Comparison of ENCODE assay signal across 32 cellular contexts in the genomic region with DNA sequence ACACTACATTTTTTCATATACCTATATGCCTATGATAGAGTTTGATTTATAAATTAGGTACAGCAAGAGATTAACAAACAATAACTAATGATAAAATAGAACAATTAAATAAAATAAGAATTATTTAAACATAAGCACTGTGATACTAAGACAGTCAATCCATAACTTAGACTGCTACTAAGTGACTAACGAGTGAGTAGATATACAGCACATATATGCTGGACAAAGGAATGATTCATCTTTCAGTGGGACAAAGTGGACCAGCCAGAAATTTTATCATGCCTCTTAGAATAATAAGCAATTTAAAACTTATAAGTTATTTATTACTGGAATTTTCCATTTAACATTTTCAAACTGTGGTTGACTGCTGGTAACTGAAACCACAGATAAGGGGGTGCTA. TPM values are rescaled to one million over a fixed set of nuclear protein-coding genes. Genes with fewer than 3 reads are reported as not detected.
"Had no signal": no experiment of that assay in that cellular context is flagged by ENCODE, and none has a peak within 500 bp of the region (broad histone marks: within the 10 kb centered on the region; RNA-seq: fewer than 3 reads in every experiment).

No MANE protein-coding gene starts in this region.

- DNase-seq: activated CD4-positive, alpha-beta T cell treated with anti-CD3 and anti-CD28 coated beads, Interleukin-2, amount 10 ng/mL, durations not matched to agents 24 days and 14 days; activated CD4-positive, alpha-beta T cell treated with anti-CD3 and anti-CD28 coated beads, Interleukin-2, amount 50 U/mL, for 48 hours; activated CD8-positive, alpha-beta T cell treated with anti-CD3 and anti-CD28 coated beads, Interleukin-2, amount 10 ng/mL, durations not matched to agents 7 days and 5 days; activated gamma-delta T cell; activated naive CD4-positive, alpha-beta T cell treated with Interleukin-2 at 50 U/mL for 16 hours; activated naive CD8-positive, alpha-beta T cell treated with anti-CD3 and anti-CD28 coated beads, Interleukin-2, amount 10 ng/mL, durations not matched to agents 7 days and 5 days; activated T-cell treated with anti-CD3 and anti-CD28 coated beads, Interleukin-2, amount 50 U/mL, for 24 hours; amygdala; cerebellar nuclear complex; Karpas-422; MG63; NCI-H1048; NCI-H1105 treated with DMSO at 0.1 percent for 48 hours; NCI-H1436; NCI-H1694; NCI-H1930; NCI-H2081 treated with DMSO at 0.1 percent for 48 hours; NCI-H226; NCI-H446 treated with DMSO at 0.1 percent for 48 hours; NCI-H524; NCI-H69; SHP77; SJCRH30; T1000 had no signal

- H3K36me3 ChIP-seq: ascending aorta, MG63, SJCRH30 had no signal

- H3K9me3 ChIP-seq: ascending aorta, MG63, SJCRH30 had no signal

- H3K4me3 ChIP-seq: ascending aorta, MG63, SJCRH30, SK-N-MC had no signal

- H3K27me3 ChIP-seq: ascending aorta, SJCRH30 had no signal

- H3K4me1 ChIP-seq: ascending aorta, SJCRH30 had no signal

- H3K27ac ChIP-seq: ascending aorta, SJCRH30, SK-N-MC had no signal

RNA-seq across cellular contexts. Expression of a gene that starts 11.0 kb away (rescaled TPM):
- total RNA-seq: activated CD4-positive, alpha-beta T cell treated with anti-CD3 and anti-CD28 coated beads, Interleukin-2, amount 10 ng/mL, durations not matched to agents 24 days and 14 days; activated CD8-positive, alpha-beta T cell treated with anti-CD3 and anti-CD28 coated beads, Interleukin-2, amount 10 ng/mL, durations not matched to agents 7 days and 5 days; activated naive CD8-positive, alpha-beta T cell treated with anti-CD3 and anti-CD28 coated beads, Interleukin-2, amount 10 ng/mL, durations not matched to agents 7 days and 5 days; ascending aorta; RPMI7951; SJCRH30; T-helper 1 cell treated with Interleukin-12 subunit alpha and Interleukin-12 subunit beta and Interleukin-4 antibody, amounts not matched to agents 30 ng/mL and 1 ng/mL, for 36 hours; T-helper 2 cell treated with Interferon-gamma antibody and Interleukin-4, amounts not matched to agents 100 ng/mL and 5 ng/mL, for 36 hours had no signal

RNA-seq across cellular contexts. Expression of a gene that starts 24.9 kb away (rescaled TPM):
- total RNA-seq: activated CD4-positive, alpha-beta T cell treated with anti-CD3 and anti-CD28 coated beads, Interleukin-2, amount 10 ng/mL, durations not matched to agents 24 days and 14 days; activated CD8-positive, alpha-beta T cell treated with anti-CD3 and anti-CD28 coated beads, Interleukin-2, amount 10 ng/mL, durations not matched to agents 7 days and 5 days; activated naive CD8-positive, alpha-beta T cell treated with anti-CD3 and anti-CD28 coated beads, Interleukin-2, amount 10 ng/mL, durations not matched to agents 7 days and 5 days; activated T-helper 2 cell treated with anti-CD3 and anti-CD28 coated beads, Interferon-gamma antibody, Interleukin-2, Interleukin-4, amounts not matched to agents 10 μg/mL and 5 μg/mL and 100 μg/mL, durations not matched to agents 14 hours and 24 hours and 36 hours; ascending aorta; cardiac septum; RPMI7951; SJCRH30; T-helper 1 cell treated with Interleukin-12 subunit alpha and Interleukin-12 subunit beta and Interleukin-4 antibody, amounts not matched to agents 30 ng/mL and 1 ng/mL, for 36 hours; T-helper 2 cell treated with Interferon-gamma antibody and Interleukin-4, amounts not matched to agents 100 ng/mL and 5 ng/mL, for 36 hours had no signal
- polyA plus RNA-seq: adipose tissue had no signal

RNA-seq across cellular contexts. Expression of a gene that starts 45.0 kb away (rescaled TPM):
- total RNA-seq: activated CD4-positive, alpha-beta T cell treated with anti-CD3 and anti-CD28 coated beads, Interleukin-2, amount 10 ng/mL, durations not matched to agents 24 days and 14 days; activated CD8-positive, alpha-beta T cell treated with anti-CD3 and anti-CD28 coated beads, Interleukin-2, amount 10 ng/mL, durations not matched to agents 7 days and 5 days; activated naive CD8-positive, alpha-beta T cell treated with anti-CD3 and anti-CD28 coated beads, Interleukin-2, amount 10 ng/mL, durations not matched to agents 7 days and 5 days; activated T-helper 2 cell treated with anti-CD3 and anti-CD28 coated beads, Interferon-gamma antibody, Interleukin-2, Interleukin-4, amounts not matched to agents 10 μg/mL and 5 μg/mL and 100 μg/mL, durations not matched to agents 14 hours and 24 hours and 36 hours; ascending aorta; cardiac septum; RPMI7951; SJCRH30; T-helper 1 cell treated with Interleukin-12 subunit alpha and Interleukin-12 subunit beta and Interleukin-4 antibody, amounts not matched to agents 30 ng/mL and 1 ng/mL, for 36 hours; T-helper 2 cell treated with Interferon-gamma antibody and Interleukin-4, amounts not matched to agents 100 ng/mL and 5 ng/mL, for 36 hours had no signal
- polyA plus RNA-seq: adipose tissue had no signal
